16 cellular contexts compared by ENCODE assay signal in genomic region chr10:110101464-110102144, GRCh38.
DNase-seq lines count a peak whose midpoint lies in the region; ATAC-seq and TF ChIP-seq lines count a peak whose summit lies in the region.
"Had no signal": no experiment of that assay in that cellular context is flagged by ENCODE, and none has a peak within 500 bp of the region (broad histone marks: within the 10 kb centered on the region; RNA-seq: fewer than 3 reads in every experiment).

No MANE protein-coding gene starts in this region.

- CTCF ChIA-PET in activated CD4-positive, alpha-beta T cell treated with anti-CD3 and anti-CD28 coated beads, Interleukin-2, amount 10 ng/mL, durations not matched to agents 7 days and 5 days (lab: Charles Lee): no interaction called here

- peaks cover 75% of the 10 kb centered on the region for H3K36me3 Mint-ChIP-seq in activated CD4-positive, alpha-beta T cell treated with anti-CD3 and anti-CD28 coated beads, Interleukin-2, amount 10 ng/mL, durations not matched to agents 7 days and 5 days (ENCODE audit: low read depth)
- peaks cover 58% of the 10 kb centered on the region for H3K36me3 Mint-ChIP-seq in activated T-helper 17 cell treated with anti-CD3 and anti-CD28 coated beads, Interleukin-2, amount 50 U/mL, for 72 hours (ENCODE audit: low read depth)

- peaks cover 1% of the 10 kb centered on the region for H3K9me3 Mint-ChIP-seq in activated CD4-positive, alpha-beta T cell treated with anti-CD3 and anti-CD28 coated beads, Interleukin-2, amount 10 ng/mL, durations not matched to agents 7 days and 5 days
- no peaks in the 10 kb centered on the region for H3K9me3 Mint-ChIP-seq in activated T-helper 17 cell treated with anti-CD3 and anti-CD28 coated beads, Interleukin-2, amount 50 U/mL, for 72 hours

- no peak overlapping the region for H3K27ac ChIP-seq in coronary artery
- H3K27ac ChIP-seq: A549, cardiac muscle cell, pancreas, PC-9 had no signal

- peaks cover 45% of the 10 kb centered on the region for H3K4me1 Mint-ChIP-seq in activated CD4-positive, alpha-beta T cell treated with anti-CD3 and anti-CD28 coated beads, Interleukin-2, amount 10 ng/mL, durations not matched to agents 7 days and 5 days
- peaks cover 47% of the 10 kb centered on the region for H3K4me1 Mint-ChIP-seq in activated T-helper 17 cell treated with anti-CD3 and anti-CD28 coated beads, Interleukin-2, amount 50 U/mL, for 72 hours

- DNase-seq in activated CD4-positive, alpha-beta T cell treated with anti-CD3 and anti-CD28 coated beads, Interleukin-2, amount 10 ng/mL, durations not matched to agents 7 days and 5 days: no peak
- DNase-seq in activated CD4-positive, alpha-beta T cell treated with anti-CD3 and anti-CD28 coated beads for 48 hours: no peak
- DNase-seq in renal cortical epithelial cell (ENCODE audit: low read depth): peak; percentile 59
- no peak for DNase-seq in omental fat pad (ENCODE audit: low spot score)
- no peak for DNase-seq in coronary artery (ENCODE audit: low spot score)
- DNase-seq: Calu3, foreskin melanocyte, midbrain, NCI-H1436 treated with DMSO at 0.1 percent for 48 hours, pancreas, PC-9 had no signal

- no peak overlapping the region for H3K4me3 ChIP-seq in coronary artery
- H3K4me3 ChIP-seq: A549, cardiac muscle cell, pancreas, PC-9 had no signal

- POLR2A ChIA-PET in activated CD4-positive, alpha-beta T cell treated with anti-CD3 and anti-CD28 coated beads, Interleukin-2, amount 10 ng/mL, durations not matched to agents 7 days and 5 days (lab: Charles Lee): no interaction called here

- TF ChIP-seq CTCF in omental fat pad (IDR thresholded peaks at IDR 0.05): no peak
- TF ChIP-seq CTCF in coronary artery (IDR thresholded peaks at IDR 0.05): no peak

- H3K27me3 Mint-ChIP-seq in activated CD4-positive, alpha-beta T cell treated with anti-CD3 and anti-CD28 coated beads, Interleukin-2, amount 10 ng/mL, durations not matched to agents 7 days and 5 days: no peaks in the 10 kb centered on the region
- no peaks in the 10 kb centered on the region for H3K27me3 Mint-ChIP-seq in activated T-helper 17 cell treated with anti-CD3 and anti-CD28 coated beads, Interleukin-2, amount 50 U/mL, for 72 hours

- ATAC-seq in HG02678 (IDR thresholded peaks at IDR 0.05; ENCODE audit: unreplicated experiment): peak; percentile 58
- ATAC-seq in activated T-helper 17 cell treated with anti-CD3 and anti-CD28 coated beads, Interleukin-2, amount 50 U/mL, for 72 hours (replicated peaks): peak; percentile 84
- no peak for ATAC-seq in omental fat pad (ENCODE audit: low FRiP score)
- ATAC-seq in HG03095 (IDR thresholded peaks at IDR 0.05; ENCODE audit: unreplicated experiment): no peak
- ATAC-seq: A549 had no signal

- H3K27ac Mint-ChIP-seq in activated CD4-positive, alpha-beta T cell treated with anti-CD3 and anti-CD28 coated beads, Interleukin-2, amount 10 ng/mL, durations not matched to agents 7 days and 5 days: peak overlapping the region; percentile 31
- H3K27ac Mint-ChIP-seq in activated T-helper 17 cell treated with anti-CD3 and anti-CD28 coated beads, Interleukin-2, amount 50 U/mL, for 72 hours: peak overlapping the region; percentile 96

- no peak overlapping the region for H3K4me3 Mint-ChIP-seq in activated CD4-positive, alpha-beta T cell treated with anti-CD3 and anti-CD28 coated beads, Interleukin-2, amount 10 ng/mL, durations not matched to agents 7 days and 5 days
- peak overlapping the region; percentile 37 for H3K4me3 Mint-ChIP-seq in activated T-helper 17 cell treated with anti-CD3 and anti-CD28 coated beads, Interleukin-2, amount 50 U/mL, for 72 hours

Comparison
In these comparisons a context has a peak if more than half of its experiments do, and no peak if none do; other contexts are left out.
1. ATAC-seq: peak in HG02678 (single experiment) and activated T-helper 17 cell treated with anti-CD3 and anti-CD28 coated beads, Interleukin-2, amount 50 U/mL, for 72 hours (single experiment); none in omental fat pad (single experiment) and HG03095 (single experiment).